Comparison of ENCODE assay signal across 14 cellular contexts in genomic region chr10:89236221-89236620, GRCh38. TPM values are rescaled to one million over a fixed set of nuclear protein-coding genes. Genes with fewer than 3 reads are reported as not detected.
"Had no signal": no experiment of that assay in that cellular context is flagged by ENCODE, and none has a peak within 500 bp of the region (broad histone marks: within the 10 kb centered on the region; RNA-seq: fewer than 3 reads in every experiment).

No MANE protein-coding gene starts in this region.

- H3K4me1 ChIP-seq: foreskin keratinocyte had no signal

- ATAC-seq: activated CD8-positive, alpha-beta T cell treated with anti-CD3 and anti-CD28 coated beads for 36 hours; effector memory CD8-positive, alpha-beta T cell; foreskin keratinocyte; natural killer cell; stimulated activated naive B cell treated with anti-CD40 and anti-IgM and Interleukin-4, amounts not matched to agents 10 μg/mL and 1 μg/mL and 100 μg/mL, for 72 hours had no signal

- H3K36me3 ChIP-seq: WERI-Rb-1 had no signal

- H3K9me3 ChIP-seq: left ventricle myocardium inferior had no signal

- H3K27ac ChIP-seq: foreskin keratinocyte, left ventricle myocardium inferior, WERI-Rb-1 had no signal

- DNase-seq: activated CD8-positive, alpha-beta T cell treated with anti-CD3 and anti-CD28 coated beads for 36 hours; activated effector memory CD4-positive, alpha-beta T cell treated with anti-CD3 and anti-CD28 coated beads, Interleukin-2, amount 50 U/mL, for 16 hours; activated T-cell treated with anti-CD3 and anti-CD28 coated beads, Interleukin-2, amount 50 U/mL, for 48 hours; cortex of kidney; effector memory CD8-positive, alpha-beta T cell; foreskin keratinocyte; glutamatergic neuron; left ventricle myocardium inferior; natural killer cell; posterior cingulate gyrus; stimulated activated CD4-positive, alpha-beta T cell treated with anti-CD3 and anti-CD28 coated beads, Interleukin-2, amount 100 ng/mL, for 48 hours; stimulated activated naive B cell treated with anti-CD40 and anti-IgM and Interleukin-4, amounts not matched to agents 10 μg/mL and 1 μg/mL and 100 μg/mL, for 72 hours; trophoblast cell; WERI-Rb-1 had no signal

- H3K27me3 ChIP-seq: foreskin keratinocyte had no signal

- H3K4me3 ChIP-seq: left ventricle myocardium inferior had no signal

RNA-seq across cellular contexts. Expression of gene CH25H, which starts 29.1 kb away (rescaled TPM):
- polyA plus RNA-seq: foreskin keratinocyte had no signal
